13 cellular contexts compared by ENCODE assay signal in the genomic region with DNA sequence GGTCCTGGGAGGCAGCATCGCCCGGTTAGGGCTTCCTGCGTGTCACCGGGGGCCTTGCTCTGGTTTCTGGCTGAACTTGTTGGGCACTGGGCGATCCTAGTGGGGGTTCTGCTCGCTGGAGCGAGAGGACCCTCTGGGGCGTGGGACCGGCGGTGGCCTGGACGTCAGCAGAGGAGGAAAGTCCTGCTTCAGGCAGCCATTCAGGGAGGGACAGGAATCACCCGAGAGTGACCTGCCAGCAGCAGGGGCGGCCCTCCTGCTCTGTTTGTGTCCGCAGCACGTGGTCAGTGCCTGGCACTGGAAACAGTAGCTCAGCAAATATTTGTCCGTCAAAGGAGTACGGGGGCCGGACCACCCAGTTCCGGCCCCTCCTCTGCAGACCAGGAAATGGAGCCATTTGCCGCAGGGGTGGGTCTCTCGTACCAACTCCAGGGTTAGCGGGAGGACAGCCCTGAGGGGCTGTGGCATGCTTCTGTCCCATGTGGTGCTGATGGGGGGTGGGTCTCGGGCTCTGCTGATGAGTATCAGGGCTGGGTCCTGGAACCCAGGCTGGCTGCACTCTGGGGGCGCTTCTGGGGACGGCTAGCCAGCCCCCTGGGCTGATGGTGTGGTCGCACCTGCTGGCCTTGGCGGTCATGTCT. TPM values are rescaled to one million over a fixed set of nuclear protein-coding genes. Genes with fewer than 3 reads are reported as not detected.
DNase-seq lines count a peak whose midpoint lies in the region; ATAC-seq and TF ChIP-seq lines count a peak whose summit lies in the region.
"Had no signal": no experiment of that assay in that cellular context is flagged by ENCODE, and none has a peak within 500 bp of the region (broad histone marks: within the 10 kb centered on the region; RNA-seq: fewer than 3 reads in every experiment).

No MANE protein-coding gene starts in this region.

- ATAC-seq in sciatic nerve (peak; percentile 59), GM21717 (IDR thresholded peaks at IDR 0.05; ENCODE audit: unreplicated experiment) (no peak), GM18498 (IDR thresholded peaks at IDR 0.05; ENCODE audit: unreplicated experiment) (no peak)

- CTCF ChIA-PET in activated CD4-positive, alpha-beta memory T cell treated with anti-CD3 and anti-CD28 coated beads for 36 hours (lab: Charles Lee): no interaction called here

- H3K4me1 Mint-ChIP-seq in activated CD4-positive, alpha-beta memory T cell treated with anti-CD3 and anti-CD28 coated beads for 36 hours (ENCODE audit: low read depth): no peaks in the 10 kb centered on the region

- no peaks in the 10 kb centered on the region for H3K36me3 Mint-ChIP-seq in activated CD4-positive, alpha-beta memory T cell treated with anti-CD3 and anti-CD28 coated beads for 36 hours

- no peaks in the 10 kb centered on the region for H3K27me3 Mint-ChIP-seq in activated CD4-positive, alpha-beta memory T cell treated with anti-CD3 and anti-CD28 coated beads for 36 hours

- no peak overlapping the region for H3K4me3 Mint-ChIP-seq in activated CD4-positive, alpha-beta memory T cell treated with anti-CD3 and anti-CD28 coated beads for 36 hours

- H3K27ac Mint-ChIP-seq in activated CD4-positive, alpha-beta memory T cell treated with anti-CD3 and anti-CD28 coated beads for 36 hours: no peak overlapping the region

- intact Hi-C loops in sciatic nerve (cut with DNase I): loop anchor here (5.0 kb wide), 1 partner anchor 1094 kb away; no protein-coding TSS in a partner anchor
- intact Hi-C loops in activated CD4-positive, alpha-beta memory T cell treated with anti-CD3 and anti-CD28 coated beads for 36 hours (cut with micrococcal nuclease): no loop called here

- POLR2A ChIA-PET in activated CD4-positive, alpha-beta memory T cell treated with anti-CD3 and anti-CD28 coated beads for 36 hours (lab: Charles Lee): no interaction called here

- no peaks in the 10 kb centered on the region for H3K9me3 Mint-ChIP-seq in activated CD4-positive, alpha-beta memory T cell treated with anti-CD3 and anti-CD28 coated beads for 36 hours

- DNase-seq in dermis blood vessel endothelial cell (peak; percentile 40), left kidney (ENCODE audit: low read depth, low spot score) (peak; percentile 92), sciatic nerve (ENCODE audit: low spot score) (no peak), SKM-1 treated with dmso at 0.1 percent for 144 hours (lab: John Stamatoyannopoulos, UW; ENCODE audit: unreplicated experiment) (no peak)
- DNase-seq in activated CD4-positive, alpha-beta memory T cell treated with anti-CD3 and anti-CD28 coated beads for 36 hours: no peak
- DNase-seq: activated CD8-positive, alpha-beta memory T cell treated with anti-CD3 and anti-CD28 coated beads, Interleukin-2, amount 50 U/mL, for 4 hours; DND-41; midbrain; NCI-H526; SIG-M5 had no signal

- TF ChIP-seq CTCF in C4-2B (conservative IDR thresholded peaks at IDR 0.05): no peak

- peak overlapping the region; percentile 94 for H3K27ac ChIP-seq in C4-2B

RNA-seq across cellular contexts. Expression of a gene that starts 48.3 kb away (rescaled TPM):
- 27.7 and 53.9 TPM in 2 replicates for total RNA-seq in dermis blood vessel endothelial cell
- 50.9 TPM for total RNA-seq in sciatic nerve
- total RNA-seq in activated CD4-positive, alpha-beta memory T cell treated with anti-CD3 and anti-CD28 coated beads for 36 hours: 1 to 10 TPM; 3.3 to 3.6 TPM

Comparison
In these comparisons a context has a peak if more than half of its experiments do, and no peak if none do; other contexts are left out.
1. DNase-seq: peak in dermis blood vessel endothelial cell (single experiment) and left kidney (single experiment); none in sciatic nerve (single experiment), SKM-1 treated with dmso at 0.1 percent for 144 hours (single experiment) and activated CD4-positive, alpha-beta memory T cell treated with anti-CD3 and anti-CD28 coated beads for 36 hours (single experiment).